Comparison of ENCODE assay signal across 9 cellular contexts in genomic region chrX:71542411-71542810, GRCh38. TPM values are rescaled to one million over a fixed set of nuclear protein-coding genes. Genes with fewer than 3 reads are reported as not detected.
A peak's percentile ranks its signal among the peaks of the same experiment; 100 is the strongest.
DNase-seq lines count a peak whose midpoint lies in the region; ATAC-seq and TF ChIP-seq lines count a peak whose summit lies in the region.
"Had no signal": no experiment of that assay in that cellular context is flagged by ENCODE, and none has a peak within 500 bp of the region (broad histone marks: within the 10 kb centered on the region; RNA-seq: fewer than 3 reads in every experiment).

No MANE protein-coding gene starts in this region.

- POLR2A ChIA-PET in activated CD4-positive, alpha-beta memory T cell treated with anti-CD3 and anti-CD28 coated beads for 36 hours (lab: Charles Lee) = interaction anchor here (0.8 to 6.1 kb wide), 4 partner anchors 8 to 176 kb away, joined by 4 to 96 read pairs (median 8); partner anchors contain the start of genes CXCR3, OGT and TAF1

- H3K4me3 ChIP-seq in fibroblast of the aortic adventitia (ENCODE audit: low read depth, low read length) = no peak overlapping the region

- DNase-seq in AML-193 (lab: John Stamatoyannopoulos, UW) (peak; percentile 5 to 33), GF-D8 (lab: John Stamatoyannopoulos, UW) (peak; percentile 0), fibroblast of the aortic adventitia (ENCODE audit: low read depth) (peak; percentile 83), COLO668 (lab: John Stamatoyannopoulos, UW; ENCODE audit: unreplicated experiment) (no peak), NCI-H526 (lab: John Stamatoyannopoulos, UW) (no peak), NCI-H1417 (lab: John Stamatoyannopoulos, UW) (no peak)
- DNase-seq in activated CD4-positive, alpha-beta memory T cell treated with anti-CD3 and anti-CD28 coated beads for 36 hours = no peak

- no peak for ATAC-seq in HG03565 (IDR thresholded peaks at IDR 0.05; ENCODE audit: unreplicated experiment)

- H3K36me3 Mint-ChIP-seq in activated CD4-positive, alpha-beta memory T cell treated with anti-CD3 and anti-CD28 coated beads for 36 hours = peaks cover 74% of the 10 kb centered on the region

- H3K4me3 Mint-ChIP-seq in activated CD4-positive, alpha-beta memory T cell treated with anti-CD3 and anti-CD28 coated beads for 36 hours = peak overlapping the region; percentile 75
- H3K4me3 Mint-ChIP-seq: nephron had no signal

- intact Hi-C loops in activated CD4-positive, alpha-beta memory T cell treated with anti-CD3 and anti-CD28 coated beads for 36 hours (cut with micrococcal nuclease) = no loop called here

- CTCF ChIA-PET in activated CD4-positive, alpha-beta memory T cell treated with anti-CD3 and anti-CD28 coated beads for 36 hours (lab: Charles Lee) = interaction anchor here (1.0 kb wide), 2 partner anchors 9 to 13 kb away, joined by 3 to 4 read pairs; partner anchors contain the start of gene OGT

- TF ChIP-seq CTCF in fibroblast of the aortic adventitia (IDR thresholded peaks at IDR 0.05; ENCODE audit: insufficient read depth, low read length) = no peak

- H3K9me3 Mint-ChIP-seq in activated CD4-positive, alpha-beta memory T cell treated with anti-CD3 and anti-CD28 coated beads for 36 hours = no peaks in the 10 kb centered on the region
- H3K9me3 Mint-ChIP-seq: nephron had no signal

- peaks cover 54% of the 10 kb centered on the region for H3K4me1 Mint-ChIP-seq in activated CD4-positive, alpha-beta memory T cell treated with anti-CD3 and anti-CD28 coated beads for 36 hours (ENCODE audit: low read depth)

- no peaks in the 10 kb centered on the region for H3K27me3 Mint-ChIP-seq in activated CD4-positive, alpha-beta memory T cell treated with anti-CD3 and anti-CD28 coated beads for 36 hours

- H3K27ac Mint-ChIP-seq in activated CD4-positive, alpha-beta memory T cell treated with anti-CD3 and anti-CD28 coated beads for 36 hours = peak overlapping the region; percentile 91
- H3K27ac Mint-ChIP-seq: nephron had no signal

RNA-seq across cellular contexts. Expression of gene OGT, which starts 9.5 kb away (rescaled TPM):
- total RNA-seq in activated CD4-positive, alpha-beta memory T cell treated with anti-CD3 and anti-CD28 coated beads for 36 hours = 100 to 1,000 TPM; 280 to 304 TPM
- total RNA-seq in fibroblast of the aortic adventitia (ENCODE audit: low replicate concordance) = 93.7 and 174 TPM in 2 replicates

RNA-seq across cellular contexts. Expression of gene GCNA, which starts 35.8 kb away (rescaled TPM):
- total RNA-seq in activated CD4-positive, alpha-beta memory T cell treated with anti-CD3 and anti-CD28 coated beads for 36 hours = 1 to 10 TPM; 3.2 to 3.4 TPM
- 2.3 and 2.4 TPM in 2 replicates for total RNA-seq in fibroblast of the aortic adventitia (ENCODE audit: low replicate concordance)

Comparison
In these comparisons a context has a peak if more than half of its experiments do, and no peak if none do; other contexts are left out.
1. DNase-seq: peak in AML-193 (2 of 2), GF-D8 (single experiment) and fibroblast of the aortic adventitia (single experiment); none in activated CD4-positive, alpha-beta memory T cell treated with anti-CD3 and anti-CD28 coated beads for 36 hours (single experiment), COLO668 (single experiment), NCI-H526 (0 of 2) and NCI-H1417 (0 of 3).